In genomic region chr4:24722026-24722568, GRCh38 we compare ENCODE assay signal across 2 cellular contexts.
TF ChIP-seq lines count a peak whose summit lies in the region.

No MANE protein-coding gene starts in this region.

TF ChIP-seq in HepG2, 621 proteins besides CTCF, POLR2A, EP300 and RAD21:
- TF ChIP-seq ZNF547 (CRISPR knock-in tag; IDR thresholded peaks at IDR 0.05) (no peak), CEBPB (IDR thresholded peaks at IDR 0.05; ENCODE audit: borderline replicate concordance, low read depth, low read length) (peak; percentile 50; the same call in 1 of the 2 replicates)

TF ChIP-seq in H1, 55 proteins besides CTCF, POLR2A, EP300 and RAD21:
- TF ChIP-seq CHD1 (IDR thresholded peaks at IDR 0.05; ENCODE audit: low read depth, low read length) (no peak), CEBPB (IDR thresholded peaks at IDR 0.05; ENCODE audit: low read depth, low read length) (peak; percentile 42; the same call in 1 of the 2 replicates)
